1 cellular context compared by ENCODE assay signal in genomic region chr19:56314584-56315075, GRCh38.
TF ChIP-seq lines count a peak whose summit lies in the region.

A gene with protein sequence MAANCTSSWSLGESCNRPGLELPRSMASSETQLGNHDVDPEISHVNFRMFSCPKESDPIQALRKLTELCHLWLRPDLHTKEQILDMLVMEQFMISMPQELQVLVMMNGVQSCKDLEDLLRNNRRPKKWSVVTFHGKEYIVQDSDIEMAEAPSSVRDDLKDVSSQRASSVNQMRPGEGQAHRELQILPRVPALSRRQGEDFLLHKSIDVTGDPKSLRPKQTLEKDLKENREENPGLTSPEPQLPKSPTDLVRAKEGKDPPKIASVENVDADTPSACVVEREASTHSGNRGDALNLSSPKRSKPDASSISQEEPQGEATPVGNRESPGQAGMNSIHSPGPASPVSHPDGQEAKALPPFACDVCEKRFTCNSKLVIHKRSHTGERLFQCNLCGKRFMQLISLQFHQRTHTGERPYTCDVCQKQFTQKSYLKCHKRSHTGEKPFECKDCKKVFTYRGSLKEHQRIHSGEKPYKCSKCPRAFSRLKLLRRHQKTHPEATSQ (minus strand): TSS chr19:56314839. CDS start chr19:56225046, 89,793 bp downstream.

TF ChIP-seq in HepG2, 621 proteins besides CTCF, POLR2A, EP300 and RAD21 (continued from another document and continues in another):
- TF ChIP-seq, protein P1, sequence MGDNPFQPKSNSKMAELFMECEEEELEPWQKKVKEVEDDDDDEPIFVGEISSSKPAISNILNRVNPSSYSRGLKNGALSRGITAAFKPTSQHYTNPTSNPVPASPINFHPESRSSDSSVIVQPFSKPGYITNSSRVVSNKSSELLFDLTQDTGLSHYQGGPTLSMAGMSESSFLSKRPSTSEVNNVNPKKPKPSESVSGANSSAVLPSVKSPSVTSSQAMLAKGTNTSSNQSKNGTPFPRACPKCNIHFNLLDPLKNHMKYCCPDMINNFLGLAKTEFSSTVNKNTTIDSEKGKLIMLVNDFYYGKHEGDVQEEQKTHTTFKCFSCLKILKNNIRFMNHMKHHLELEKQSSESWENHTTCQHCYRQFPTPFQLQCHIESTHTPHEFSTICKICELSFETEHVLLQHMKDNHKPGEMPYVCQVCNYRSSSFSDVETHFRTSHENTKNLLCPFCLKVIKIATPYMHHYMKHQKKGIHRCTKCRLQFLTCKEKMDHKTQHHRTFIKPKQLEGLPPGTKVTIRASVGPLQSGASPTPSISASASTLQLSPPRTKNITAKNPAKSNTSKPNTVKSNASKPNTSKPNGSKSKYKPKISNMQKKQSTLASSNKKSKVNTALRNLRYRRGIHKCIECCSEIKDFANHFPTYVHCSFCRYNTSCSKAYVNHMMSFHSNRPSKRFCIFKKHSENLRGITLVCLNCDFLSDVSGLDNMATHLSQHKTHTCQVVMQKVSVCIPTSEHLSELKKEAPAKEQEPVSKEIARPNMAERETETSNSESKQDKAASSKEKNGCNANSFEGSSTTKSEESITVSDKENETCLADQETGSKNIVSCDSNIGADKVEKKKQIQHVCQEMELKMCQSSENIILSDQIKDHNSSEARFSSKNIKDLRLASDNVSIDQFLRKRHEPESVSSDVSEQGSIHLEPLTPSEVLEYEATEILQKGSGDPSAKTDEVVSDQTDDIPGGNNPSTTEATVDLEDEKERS (CRISPR knock-in tag; IDR thresholded peaks at IDR 0.05) = no peak
- TF ChIP-seq SMARCE1 (IDR thresholded peaks at IDR 0.05; ENCODE audit: borderline replicate concordance) (no peak), ZNF598 (CRISPR knock-in tag; IDR thresholded peaks at IDR 0.05; ENCODE audit: borderline replicate concordance) (no peak), HNRNPL (IDR thresholded peaks at IDR 0.05; ENCODE audit: low read depth, low read length) (0 out of 2 replicates have a peak, but pooled peaks have one; percentile 25), ZNF180 (CRISPR knock-in tag; IDR thresholded peaks at IDR 0.05; ENCODE audit: borderline replicate concordance, low read depth) (no peak), GPN1 (CRISPR knock-in tag; IDR thresholded peaks at IDR 0.05; ENCODE audit: borderline replicate concordance) (no peak), KAT8 (CRISPR knock-in tag; IDR thresholded peaks at IDR 0.05) (peak; percentile 84), ZFP1 (CRISPR knock-in tag; IDR thresholded peaks at IDR 0.05) (no peak), RNF219 (CRISPR knock-in tag; IDR thresholded peaks at IDR 0.05) (no peak), GABPA (IDR thresholded peaks at IDR 0.05; ENCODE audit: low read depth, low read length) (peak; percentile 92), GABPA (CRISPR knock-in tag; IDR thresholded peaks at IDR 0.05; ENCODE audit: low read depth) (peak; percentile 98), ZNF841 (CRISPR knock-in tag; IDR thresholded peaks at IDR 0.05; ENCODE audit: borderline replicate concordance) (no peak), MLLT10 (CRISPR knock-in tag; IDR thresholded peaks at IDR 0.05) (no peak), ZNF280B (CRISPR knock-in tag; IDR thresholded peaks at IDR 0.05; ENCODE audit: borderline replicate concordance) (no peak), ZBTB7B (CRISPR knock-in tag; IDR thresholded peaks at IDR 0.05) (no peak), AHDC1 (CRISPR knock-in tag; IDR thresholded peaks at IDR 0.05; ENCODE audit: borderline replicate concordance) (no peak), ZNF430 (CRISPR knock-in tag; IDR thresholded peaks at IDR 0.05) (no peak)
- TF ChIP-seq, protein P2, sequence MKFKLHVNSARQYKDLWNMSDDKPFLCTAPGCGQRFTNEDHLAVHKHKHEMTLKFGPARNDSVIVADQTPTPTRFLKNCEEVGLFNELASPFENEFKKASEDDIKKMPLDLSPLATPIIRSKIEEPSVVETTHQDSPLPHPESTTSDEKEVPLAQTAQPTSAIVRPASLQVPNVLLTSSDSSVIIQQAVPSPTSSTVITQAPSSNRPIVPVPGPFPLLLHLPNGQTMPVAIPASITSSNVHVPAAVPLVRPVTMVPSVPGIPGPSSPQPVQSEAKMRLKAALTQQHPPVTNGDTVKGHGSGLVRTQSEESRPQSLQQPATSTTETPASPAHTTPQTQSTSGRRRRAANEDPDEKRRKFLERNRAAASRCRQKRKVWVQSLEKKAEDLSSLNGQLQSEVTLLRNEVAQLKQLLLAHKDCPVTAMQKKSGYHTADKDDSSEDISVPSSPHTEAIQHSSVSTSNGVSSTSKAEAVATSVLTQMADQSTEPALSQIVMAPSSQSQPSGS (CRISPR knock-in tag; IDR thresholded peaks at IDR 0.05) = peak; percentile 87
- TF ChIP-seq, protein P3, sequence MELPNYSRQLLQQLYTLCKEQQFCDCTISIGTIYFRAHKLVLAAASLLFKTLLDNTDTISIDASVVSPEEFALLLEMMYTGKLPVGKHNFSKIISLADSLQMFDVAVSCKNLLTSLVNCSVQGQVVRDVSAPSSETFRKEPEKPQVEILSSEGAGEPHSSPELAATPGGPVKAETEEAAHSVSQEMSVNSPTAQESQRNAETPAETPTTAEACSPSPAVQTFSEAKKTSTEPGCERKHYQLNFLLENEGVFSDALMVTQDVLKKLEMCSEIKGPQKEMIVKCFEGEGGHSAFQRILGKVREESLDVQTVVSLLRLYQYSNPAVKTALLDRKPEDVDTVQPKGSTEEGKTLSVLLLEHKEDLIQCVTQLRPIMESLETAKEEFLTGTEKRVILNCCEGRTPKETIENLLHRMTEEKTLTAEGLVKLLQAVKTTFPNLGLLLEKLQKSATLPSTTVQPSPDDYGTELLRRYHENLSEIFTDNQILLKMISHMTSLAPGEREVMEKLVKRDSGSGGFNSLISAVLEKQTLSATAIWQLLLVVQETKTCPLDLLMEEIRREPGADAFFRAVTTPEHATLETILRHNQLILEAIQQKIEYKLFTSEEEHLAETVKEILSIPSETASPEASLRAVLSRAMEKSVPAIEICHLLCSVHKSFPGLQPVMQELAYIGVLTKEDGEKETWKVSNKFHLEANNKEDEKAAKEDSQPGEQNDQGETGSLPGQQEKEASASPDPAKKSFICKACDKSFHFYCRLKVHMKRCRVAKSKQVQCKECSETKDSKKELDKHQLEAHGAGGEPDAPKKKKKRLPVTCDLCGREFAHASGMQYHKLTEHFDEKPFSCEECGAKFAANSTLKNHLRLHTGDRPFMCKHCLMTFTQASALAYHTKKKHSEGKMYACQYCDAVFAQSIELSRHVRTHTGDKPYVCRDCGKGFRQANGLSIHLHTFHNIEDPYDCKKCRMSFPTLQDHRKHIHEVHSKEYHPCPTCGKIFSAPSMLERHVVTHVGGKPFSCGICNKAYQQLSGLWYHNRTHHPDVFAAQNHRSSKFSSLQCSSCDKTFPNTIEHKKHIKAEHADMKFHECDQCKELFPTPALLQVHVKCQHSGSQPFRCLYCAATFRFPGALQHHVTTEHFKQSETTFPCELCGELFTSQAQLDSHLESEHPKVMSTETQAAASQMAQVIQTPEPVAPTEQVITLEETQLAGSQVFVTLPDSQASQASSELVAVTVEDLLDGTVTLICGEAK (IDR thresholded peaks at IDR 0.05) = peak; percentile 81
- TF ChIP-seq, protein P3 (CRISPR knock-in tag; IDR thresholded peaks at IDR 0.05) = no peak
